26 cellular contexts compared by ENCODE assay signal in genomic region chr2:170306293-170306873, GRCh38.
DNase-seq lines count a peak whose midpoint lies in the region; ATAC-seq, FAIRE-seq and TF ChIP-seq lines count a peak whose summit lies in the region.
"Had no signal": no experiment of that assay in that cellular context is flagged by ENCODE, and none has a peak within 500 bp of the region (broad histone marks: within the 10 kb centered on the region; RNA-seq: fewer than 3 reads in every experiment).

No MANE protein-coding gene starts in this region.

- H3K9ac ChIP-seq in PC-3 (ENCODE audit: low read length), result no peak overlapping the region
- H3K9ac ChIP-seq: BLaER1 treated with 17β-estradiol and CSF1 and Interleukin-3, amounts not matched to agents 10 nM and 100 nM had no signal

- H3K27me3 ChIP-seq in PC-3 (ENCODE audit: low read length) (0 out of 2 replicates have a peak, but pooled peaks cover 4% of the 10 kb centered on the region), bronchial epithelial cell (ENCODE audit: control insufficient read depth, insufficient read depth, low read length) (no peaks in the 10 kb centered on the region)
- H3K27me3 ChIP-seq: BE2C; BLaER1 treated with 17β-estradiol and CSF1 and Interleukin-3, amounts not matched to agents 10 nM and 100 nM had no signal

- POLR2A ChIA-PET in PC-3 (lab: Charles Lee; ENCODE audit: unreplicated experiment), result no interaction called here

- H3K9me3 ChIP-seq in PC-3 (ENCODE audit: low read length) (no peaks in the 10 kb centered on the region), mucosa of descending colon (no peaks in the 10 kb centered on the region)
- H3K9me3 ChIP-seq: A549; BE2C; BLaER1 treated with 17β-estradiol and CSF1 and Interleukin-3, amounts not matched to agents 10 nM and 100 nM; HAP-1 had no signal

- no peak overlapping the region for H2AFZ ChIP-seq in PC-3 (ENCODE audit: low read length)

- intact Hi-C loops in PC-3 (cut with micrococcal nuclease), result no loop called here
- intact Hi-C loops in mucosa of descending colon (cut with DNase I, micrococcal nuclease), result no loop called here

- H3K36me3 ChIP-seq in PC-3 (ENCODE audit: low read depth, low read length) (no peaks in the 10 kb centered on the region), bronchial epithelial cell (ENCODE audit: control insufficient read depth, insufficient read depth, low read length) (no peaks in the 10 kb centered on the region), mucosa of descending colon (ENCODE audit: low read depth) (no peaks in the 10 kb centered on the region)
- H3K36me3 ChIP-seq: BE2C; BLaER1 treated with 17β-estradiol and CSF1 and Interleukin-3, amounts not matched to agents 10 nM and 100 nM; HAP-1 had no signal

- DNase-seq in PC-3 (no peak), bronchial epithelial cell (ENCODE audit: low read depth) (no peak), mucosa of descending colon (peak in 2 of 3 donors; percentile 10 to 24), NCI-H510A treated with DMSO at 0.1 percent for 48 hours (lab: John Stamatoyannopoulos, UW) (no peak)
- no peak for DNase-seq in activated CD4-positive, alpha-beta T cell treated with anti-CD3 and anti-CD28 coated beads, Interleukin-2, amount 50 U/mL, for 1 hour
- DNase-seq: 8988T; ACHN; AML-193; BE2C; CD4-positive, alpha-beta T cell; CD8-positive, alpha-beta memory T cell; DMS 273 treated with DMSO at 0.1 percent for 48 hours; DMS79; EL; GDM1; GOT3; HFFc6 had no signal

- peaks cover 5% of the 10 kb centered on the region for H3F3A ChIP-seq in PC-3 (ENCODE audit: low read length, unreplicated experiment)

- H3K79me2 ChIP-seq in PC-3 (ENCODE audit: low read length), result no peaks in the 10 kb centered on the region

- peak; percentile 93 for FAIRE-seq in bronchial epithelial cell (lab: Jason Lieb, UNC)
- FAIRE-seq: A549, D721Med, GM12878, GM18507, H54 had no signal

- no peaks in the 10 kb centered on the region for H4K20me1 ChIP-seq in PC-3 (ENCODE audit: low read length)
- H4K20me1 ChIP-seq: BLaER1 treated with 17β-estradiol and CSF1 and Interleukin-3, amounts not matched to agents 10 nM and 100 nM had no signal

- H3K4me2 ChIP-seq in PC-3 (ENCODE audit: low read length), result 0 out of 2 replicates have a peak overlapping the region, but pooled peaks have one; percentile 30
- H3K4me2 ChIP-seq: A549; BLaER1 treated with 17β-estradiol and CSF1 and Interleukin-3, amounts not matched to agents 10 nM and 100 nM had no signal

- no peak overlapping the region for H3K27ac ChIP-seq in PC-3 (ENCODE audit: low read length)
- H3K27ac ChIP-seq: A549; BLaER1 treated with 17β-estradiol and CSF1 and Interleukin-3, amounts not matched to agents 10 nM and 100 nM had no signal

- TF ChIP-seq CTCF in PC-3 (conservative IDR thresholded peaks at IDR 0.05; ENCODE audit: low read depth, low read length), result no peak
- TF ChIP-seq CTCF in bronchial epithelial cell (IDR thresholded peaks at IDR 0.05; ENCODE audit: insufficient read depth, low read length, severe bottlenecking), result no peak
- TF ChIP-seq CTCF in mucosa of descending colon (IDR thresholded peaks at IDR 0.05), result no peak

- CTCF ChIA-PET in PC-3 (lab: Charles Lee), result no interaction called here

- no TSS peak for BruUV-seq in PC-3 (replicated peaks; lab: Mats Ljungman, UMichigan)

- H3K4me1 ChIP-seq in PC-3 (ENCODE audit: insufficient read depth, low read length) (peaks cover 30% of the 10 kb centered on the region), mucosa of descending colon (ENCODE audit: low read depth) (peaks cover 16% of the 10 kb centered on the region)
- H3K4me1 ChIP-seq: A549; BE2C; BLaER1 treated with 17β-estradiol and CSF1 and Interleukin-3, amounts not matched to agents 10 nM and 100 nM; HAP-1 had no signal

- no peaks in the 10 kb centered on the region for H3K9me2 ChIP-seq in PC-3 (replicated peaks; ENCODE audit: low read length)

- ATAC-seq in PC-3 (no peak), mucosa of descending colon (peak; percentile 71), GM21526 (IDR thresholded peaks at IDR 0.05; ENCODE audit: low FRiP score, unreplicated experiment) (no peak), GM21447 (IDR thresholded peaks at IDR 0.05; ENCODE audit: unreplicated experiment) (no peak)
- ATAC-seq: A549, GM12878 had no signal

- no peak overlapping the region for H3K4me3 ChIP-seq in PC-3 (ENCODE audit: low read length)
- no peak overlapping the region for H3K4me3 ChIP-seq in bronchial epithelial cell (ENCODE audit: low read depth, low read length)
- H3K4me3 ChIP-seq in mucosa of descending colon, result no peak overlapping the region
- H3K4me3 ChIP-seq: A549; BLaER1 treated with 17β-estradiol and CSF1 and Interleukin-3, amounts not matched to agents 10 nM and 100 nM; GM12878; HAP-1 had no signal

Comparison
In these comparisons a context has a peak if more than half of its experiments do, and no peak if none do; other contexts are left out.
1. DNase-seq: peak in mucosa of descending colon (2 of 3); none in PC-3 (single experiment), bronchial epithelial cell (single experiment), activated CD4-positive, alpha-beta T cell treated with anti-CD3 and anti-CD28 coated beads, Interleukin-2, amount 50 U/mL, for 1 hour (single experiment) and NCI-H510A treated with DMSO at 0.1 percent for 48 hours (single experiment).